ENCODE assay signal across 13 cellular contexts in the genomic region with DNA sequence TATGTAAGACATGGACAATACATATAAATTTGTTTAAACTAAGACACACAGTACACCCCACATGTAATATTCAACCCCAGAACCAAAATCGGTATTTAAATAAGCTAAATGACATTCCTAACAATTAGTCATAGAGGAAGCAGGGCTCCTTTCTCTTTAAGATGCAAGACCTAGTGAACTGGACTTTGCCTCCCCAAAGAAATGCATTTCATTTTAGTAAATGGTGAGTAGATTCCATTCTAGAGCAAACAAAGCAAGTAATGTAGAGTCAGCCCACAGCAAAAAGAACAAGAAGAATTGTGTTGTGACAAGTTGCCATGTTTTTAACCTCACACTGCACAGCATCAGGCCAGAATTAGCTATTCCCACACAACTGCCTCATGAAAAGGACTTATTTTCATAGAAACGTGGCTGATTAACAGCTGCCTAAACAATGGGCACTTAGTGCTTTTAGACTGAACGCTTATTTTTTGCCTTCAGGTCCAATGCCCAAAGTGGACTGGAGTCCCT. TPM values are rescaled to one million over a fixed set of nuclear protein-coding genes. Genes with fewer than 3 reads are reported as not detected.
A peak's percentile ranks its signal among the peaks of the same experiment; 100 is the strongest.
DNase-seq lines count a peak whose midpoint lies in the region; ATAC-seq and TF ChIP-seq lines count a peak whose summit lies in the region.
"Had no signal": no experiment of that assay in that cellular context is flagged by ENCODE, and none has a peak within 500 bp of the region (broad histone marks: within the 10 kb centered on the region; RNA-seq: fewer than 3 reads in every experiment).

No MANE protein-coding gene starts in this region.

- H3K27me3 ChIP-seq in cardiac muscle cell (no peaks in the 10 kb centered on the region), testis (no peaks in the 10 kb centered on the region), aorta (ENCODE audit: control insufficient read depth in 1 of 2, insufficient read depth in 2 of 2, low read length in 1 of 2) (no peaks in the 10 kb centered on the region), upper lobe of right lung (no peaks in the 10 kb centered on the region)

- peak overlapping the region; percentile 45 for H3K27ac ChIP-seq in cardiac muscle cell
- H3K27ac ChIP-seq in testis, result no peak overlapping the region
- no peak overlapping the region for H3K27ac ChIP-seq in OCI-LY7 (ENCODE audit: low read depth, low read length, poor library complexity, severe bottlenecking)
- H3K27ac ChIP-seq in aorta (ENCODE audit: low read depth in 1 of 2, low read length in 2 of 2), result no peak overlapping the region
- no peak overlapping the region for H3K27ac ChIP-seq in upper lobe of right lung
- H3K27ac ChIP-seq: thoracic aorta had no signal

- WGBS in testis, 2 donors, result 85 to 93% methylated on average over 3 of the region's 3 CpGs
- WGBS in aorta, 2 donors, result 57 to 66% methylated on average over 3 of the region's 3 CpGs

- H3K9me2 ChIP-seq in OCI-LY7 (ENCODE audit: insufficient read depth, low read length), result no peaks in the 10 kb centered on the region

- intact Hi-C loops in left cardiac atrium (cut with DNase I) (no loop called here), testis (cut with DNase I; ENCODE audit: low total_unique reads) (no loop called here), OCI-LY7 (cut with micrococcal nuclease; ENCODE audit: unreplicated experiment) (no loop called here), aorta (cut with DNase I) (no loop called here), upper lobe of right lung (cut with DNase I) (no loop called here)

- CTCF ChIA-PET in OCI-LY7 (lab: Charles Lee; ENCODE audit: unreplicated experiment), result no interaction called here

- BruUV-seq in OCI-LY7 (replicated peaks; lab: Mats Ljungman, UMichigan), result no TSS peak

- no peak overlapping the region for H3K4me3 Mint-ChIP-seq in chondrocyte (ENCODE audit: unreplicated experiment)

- peaks cover 75% of the 10 kb centered on the region for H3K79me2 ChIP-seq in OCI-LY7 (ENCODE audit: insufficient read depth, low read depth, low read length)

- DNase-seq in cardiac muscle cell (ENCODE audit: low read depth in 1 of 2, low spot score in 1 of 2) (no peak), left cardiac atrium (no peak), chondrocyte (ENCODE audit: low spot score) (no peak), midbrain (lab: John Stamatoyannopoulos, UW) (peak; percentile 38), testis (no peak), OCI-LY7 (ENCODE audit: low spot score) (no peak), aorta (no peak), upper lobe of right lung (no peak)
- DNase-seq: activated effector memory CD4-positive, alpha-beta T cell treated with Interleukin-2 at 50 U/mL for 16 hours; effector memory CD4-positive, alpha-beta T cell; NCI-H526; retina had no signal

- H2AFZ ChIP-seq in OCI-LY7 (ENCODE audit: low read length), result no peak overlapping the region

- H3K9me3 ChIP-seq in cardiac muscle cell (ENCODE audit: low read depth) (no peaks in the 10 kb centered on the region), testis (no peaks in the 10 kb centered on the region), OCI-LY7 (ENCODE audit: low read length) (no peaks in the 10 kb centered on the region), aorta (ENCODE audit: control insufficient read depth, low read length) (no peaks in the 10 kb centered on the region), upper lobe of right lung (no peaks in the 10 kb centered on the region)
- H3K9me3 ChIP-seq: thoracic aorta had no signal

- H3K4me1 Mint-ChIP-seq in chondrocyte (ENCODE audit: low read depth), result peaks cover 21% of the 10 kb centered on the region

- peaks cover 11% of the 10 kb centered on the region for H3K36me3 Mint-ChIP-seq in chondrocyte (ENCODE audit: low read depth)

- no peaks in the 10 kb centered on the region; the same call in 1 of the 2 replicates for H4K20me1 ChIP-seq in OCI-LY7 (ENCODE audit: insufficient read depth, low read length)

- H3K36me3 ChIP-seq in cardiac muscle cell, result peaks cover 27% of the 10 kb centered on the region
- H3K36me3 ChIP-seq in testis (ENCODE audit: low read depth, missing control alignments), result no peaks in the 10 kb centered on the region
- peaks cover 76% of the 10 kb centered on the region for H3K36me3 ChIP-seq in OCI-LY7 (ENCODE audit: insufficient read depth, low read length)
- H3K36me3 ChIP-seq in aorta (ENCODE audit: control insufficient read depth in 1 of 2, insufficient read depth in 2 of 2, low read length in 1 of 2), result peaks cover 4 to 5% of the 10 kb centered on the region in 2 donors
- H3K36me3 ChIP-seq in upper lobe of right lung, result peaks cover 57% of the 10 kb centered on the region

- H3K9me3 Mint-ChIP-seq in chondrocyte (ENCODE audit: low read depth), result no peaks in the 10 kb centered on the region

- H3K4me3 ChIP-seq in cardiac muscle cell, result no peak overlapping the region
- no peak overlapping the region for H3K4me3 ChIP-seq in testis
- H3K4me3 ChIP-seq in OCI-LY7 (ENCODE audit: low read depth, low read length, poor library complexity, severe bottlenecking), result no peak overlapping the region
- no peak overlapping the region for H3K4me3 ChIP-seq in aorta (ENCODE audit: low read length in 2 of 2)
- H3K4me3 ChIP-seq in upper lobe of right lung, result no peak overlapping the region
- H3K4me3 ChIP-seq: thoracic aorta had no signal

- H3K4me1 ChIP-seq in cardiac muscle cell (ENCODE audit: low read depth), result no peaks in the 10 kb centered on the region
- no peaks in the 10 kb centered on the region for H3K4me1 ChIP-seq in testis
- H3K4me1 ChIP-seq in OCI-LY7 (ENCODE audit: insufficient read depth, low read length, poor library complexity, severe bottlenecking), result peaks cover 10% of the 10 kb centered on the region
- H3K4me1 ChIP-seq in aorta (ENCODE audit: control insufficient read depth in 1 of 2, insufficient read depth in 2 of 2, low read length in 2 of 2), result no peaks in the 10 kb centered on the region
- peaks cover 18% of the 10 kb centered on the region for H3K4me1 ChIP-seq in upper lobe of right lung

- no peak for TF ChIP-seq POLR2A in testis (IDR thresholded peaks at IDR 0.05)

- no peaks in the 10 kb centered on the region for H3K27me3 Mint-ChIP-seq in chondrocyte (ENCODE audit: low read depth)

- peak overlapping the region; percentile 65 for H3K27ac Mint-ChIP-seq in chondrocyte (ENCODE audit: unreplicated experiment)

- ATAC-seq in left cardiac atrium, result no peak
- no peak for ATAC-seq in aorta (ENCODE audit: low FRiP score)
- ATAC-seq in upper lobe of right lung, result no peak

- POLR2A ChIA-PET in OCI-LY7 (lab: Charles Lee), result interaction anchor here (0.7 to 1.2 kb wide), 3 partner anchors 15 to 63 kb away, joined by 3 to 7 read pairs (median 3); a partner anchor contains a TSS

- no peak overlapping the region for H3K4me2 ChIP-seq in OCI-LY7 (ENCODE audit: low read length)

- TF ChIP-seq CTCF in cardiac muscle cell (IDR thresholded peaks at IDR 0.05; ENCODE audit: low read depth, low read length) (no peak), chondrocyte (IDR thresholded peaks at IDR 0.05) (no peak), testis (IDR thresholded peaks at IDR 0.05) (no peak), OCI-LY7 (conservative IDR thresholded peaks at IDR 0.05; ENCODE audit: low read length) (no peak), upper lobe of right lung (IDR thresholded peaks at IDR 0.05) (no peak)

RNA-seq across cellular contexts. Expression of a gene that starts 14.4 kb away (rescaled TPM):
- total RNA-seq in cardiac muscle cell, result 66.6 and 79.2 TPM in 2 replicates
- polyA plus RNA-seq in cardiac muscle cell, result 83.8 and 90.0 TPM in 2 replicates
- total RNA-seq in left cardiac atrium, result 10 to 100 TPM; 57.5 to 73.9 TPM
- total RNA-seq in chondrocyte, result 51.1 to 61.0 TPM (median 51.2 TPM) in 3 replicates
- 10 to 100 TPM; 81.1 to 86.2 TPM for total RNA-seq in testis
- polyA plus RNA-seq in testis (ENCODE audit: insufficient read depth, low read depth, low replicate concordance), result 94.3 TPM
- total RNA-seq in OCI-LY7 (2014; rRNA removed; shearing (Covaris generic)), result 76.4 and 87.1 TPM in 2 replicates
- total RNA-seq in OCI-LY7 (2022), result 118 and 124 TPM in 2 replicates
- 10 to 100 TPM; 68.2 to 84.2 TPM for total RNA-seq in aorta
- 10 to 100 TPM; 74.3 to 74.4 TPM for polyA plus RNA-seq in aorta
- 75.9 TPM for total RNA-seq in upper lobe of right lung

RNA-seq across cellular contexts. Expression of a gene that starts 17.0 kb away (rescaled TPM):
- total RNA-seq in cardiac muscle cell (113 and 125 TPM in 2 replicates), left cardiac atrium (10 to 100 TPM; 35.3 to 45.9 TPM), chondrocyte (54.7 to 57.0 TPM (median 56.9 TPM) in 3 replicates), testis (100 to 1,000 TPM in 1 of 2 donors, 10 to 100 TPM in 1; 85.1 to 103 TPM), OCI-LY7 (2022) (32.8 and 38.1 TPM in 2 replicates), aorta (10 to 100 TPM; 25.3 to 28.5 TPM), upper lobe of right lung (28.8 TPM)
- polyA plus RNA-seq in cardiac muscle cell (98.2 and 107 TPM in 2 replicates), testis (ENCODE audit: insufficient read depth, low read depth, low replicate concordance) (65.4 TPM), aorta (10 to 100 TPM; 23.0 to 25.3 TPM)
- total RNA-seq in OCI-LY7 (2014; rRNA removed; shearing (Covaris generic)), result 34.8 and 40.2 TPM in 2 replicates

RNA-seq across cellular contexts. Expression of a gene that starts 36.3 kb away (rescaled TPM):
- total RNA-seq in cardiac muscle cell (69.0 and 70.0 TPM in 2 replicates), left cardiac atrium (10 to 100 TPM; 40.3 to 43.7 TPM), chondrocyte (78.3 to 86.0 TPM (median 79.4 TPM) in 3 replicates), testis (10 to 100 TPM; 74.3 to 89.7 TPM), OCI-LY7 (2022) (43.9 and 50.6 TPM in 2 replicates), aorta (10 to 100 TPM; 50.2 to 59.3 TPM), upper lobe of right lung (51.1 TPM)
- polyA plus RNA-seq in cardiac muscle cell (79.4 and 82.8 TPM in 2 replicates), testis (ENCODE audit: insufficient read depth, low read depth, low replicate concordance) (40.8 TPM), aorta (10 to 100 TPM; 15.5 to 36.4 TPM)
- 33.8 and 34.1 TPM in 2 replicates for total RNA-seq in OCI-LY7 (2014; rRNA removed; shearing (Covaris generic))

RNA-seq across cellular contexts. Expression of a gene that starts 47.6 kb away (rescaled TPM):
- total RNA-seq in cardiac muscle cell (6.2 and 7.6 TPM in 2 replicates), left cardiac atrium (under 1 TPM; 0.68 to 0.94 TPM), chondrocyte (0.24 to 0.77 TPM (median 0.62 TPM) in 3 replicates), testis (10 to 100 TPM in 1 of 2 donors, 1 to 10 TPM in 1; 7.7 to 11.3 TPM), OCI-LY7 (2022) (0.25 TPM in 1 of 2 replicates, not detected in the other), aorta (under 1 TPM; 0.32 to 0.96 TPM), upper lobe of right lung (0.72 TPM)
- polyA plus RNA-seq in cardiac muscle cell (4.5 and 4.7 TPM in 2 replicates), testis (ENCODE audit: insufficient read depth, low read depth, low replicate concordance) (2.8 TPM), aorta (under 1 TPM; 0.50 to 0.74 TPM)
- total RNA-seq in OCI-LY7 (2014; rRNA removed; shearing (Covaris generic)), result 0.10 and 0.25 TPM in 2 replicates
